ENCODE assay signal across 28 cellular contexts in genomic region chr16:65224994-65225393, GRCh38.
"Had no signal": no experiment of that assay in that cellular context is flagged by ENCODE, and none has a peak within 500 bp of the region (broad histone marks: within the 10 kb centered on the region; RNA-seq: fewer than 3 reads in every experiment).

No MANE protein-coding gene starts in this region.

- H3K9me3 Mint-ChIP-seq: mesothelial cell of epicardium, neural crest cell had no signal

- FAIRE-seq: islet of Langerhans, urothelium cell line had no signal

- H3K4me3 ChIP-seq: dorsolateral prefrontal cortex, gastroesophageal sphincter, heart left ventricle, hepatocyte, left lung, mucosa of descending colon, prostate gland, right atrium auricular region, testis, tibial artery, upper lobe of left lung had no signal

- DNase-seq: dorsolateral prefrontal cortex; effector CD4-positive, alpha-beta T cell; foreskin keratinocyte; heart left ventricle; left cardiac atrium; left lung; mesenchymal stem cell; mucosa of descending colon; naive B cell; stimulated activated CD4-positive, alpha-beta T cell treated with anti-CD3 and anti-CD28 coated beads, Interleukin-2, amount 100 ng/mL, for 24 hours; stimulated activated CD4-positive, alpha-beta T cell treated with anti-CD3 and anti-CD28 coated beads, Interleukin-4, amount 100 ng/mL, for 24 hours; stimulated activated naive CD8-positive, alpha-beta T cell treated with anti-CD3 and anti-CD28 coated beads, Interleukin-15, Interleukin-2, amounts not matched to agents 100 U/mL and 50 U/mL, for 24 hours; substantia nigra; testis; tibial artery; upper lobe of left lung had no signal

- H3K4me3 Mint-ChIP-seq: mesothelial cell of epicardium; naive B cell; natural killer cell treated with Interleukin-12 subunit alpha and Interleukin-12 subunit beta and Interleukin-15 and Interleukin-18, amount 100 ng/mL, for 72 hours; neural crest cell; stimulated activated memory B cell treated with anti-CD40 and anti-IgM and Interleukin-4, amounts not matched to agents 10 μg/mL and 1 μg/mL and 100 μg/mL, for 72 hours had no signal

- H3K36me3 ChIP-seq: gastroesophageal sphincter, heart left ventricle, left lung, prostate gland, right atrium auricular region, tibial artery, upper lobe of left lung had no signal

- H3K4me2 ChIP-seq: hepatocyte had no signal

- H3K27ac ChIP-seq: dorsolateral prefrontal cortex, foreskin keratinocyte, gastroesophageal sphincter, heart left ventricle, hepatocyte, left lung, prostate gland, right atrium auricular region, testis, tibial artery, upper lobe of left lung had no signal

- H3K4me1 Mint-ChIP-seq: stimulated activated memory B cell treated with anti-CD40 and anti-IgM and Interleukin-4, amounts not matched to agents 10 μg/mL and 1 μg/mL and 100 μg/mL, for 72 hours had no signal

- H3K79me2 ChIP-seq: hepatocyte had no signal

- H3K36me3 Mint-ChIP-seq: mesothelial cell of epicardium; naive B cell; natural killer cell treated with Interleukin-12 subunit alpha and Interleukin-12 subunit beta and Interleukin-15 and Interleukin-18, amount 100 ng/mL, for 72 hours; stimulated activated memory B cell treated with anti-CD40 and anti-IgM and Interleukin-4, amounts not matched to agents 10 μg/mL and 1 μg/mL and 100 μg/mL, for 72 hours had no signal

- H3K27me3 Mint-ChIP-seq: naive B cell; natural killer cell treated with Interleukin-12 subunit alpha and Interleukin-12 subunit beta and Interleukin-15 and Interleukin-18, amount 100 ng/mL, for 72 hours; stimulated activated memory B cell treated with anti-CD40 and anti-IgM and Interleukin-4, amounts not matched to agents 10 μg/mL and 1 μg/mL and 100 μg/mL, for 72 hours had no signal

- H3K4me1 ChIP-seq: foreskin keratinocyte, gastroesophageal sphincter, heart left ventricle, left lung, prostate gland, right atrium auricular region, testis, tibial artery, upper lobe of left lung had no signal

- H2AFZ ChIP-seq: hepatocyte had no signal

- H3K27ac Mint-ChIP-seq: mesothelial cell of epicardium; naive B cell; natural killer cell treated with Interleukin-12 subunit alpha and Interleukin-12 subunit beta and Interleukin-15 and Interleukin-18, amount 100 ng/mL, for 72 hours; stimulated activated memory B cell treated with anti-CD40 and anti-IgM and Interleukin-4, amounts not matched to agents 10 μg/mL and 1 μg/mL and 100 μg/mL, for 72 hours had no signal

- H3K27me3 ChIP-seq: gastroesophageal sphincter, hepatocyte, left lung, right atrium auricular region, testis, tibial artery, upper lobe of left lung had no signal

- ATAC-seq: esophagus mucosa; foreskin keratinocyte; gastroesophageal sphincter; heart left ventricle; left cardiac atrium; left lung; mucosa of descending colon; natural killer cell treated with Interleukin-12 subunit alpha and Interleukin-12 subunit beta and Interleukin-15 and Interleukin-18, amount 100 ng/mL, for 72 hours; sciatic nerve; stimulated activated memory B cell treated with anti-CD40 and anti-IgM and Interleukin-4, amounts not matched to agents 10 μg/mL and 1 μg/mL and 100 μg/mL, for 72 hours; stimulated activated naive CD8-positive, alpha-beta T cell treated with anti-CD3 and anti-CD28 coated beads, Interleukin-15, Interleukin-2, amounts not matched to agents 100 U/mL and 50 U/mL, for 24 hours had no signal

- H3K9me3 ChIP-seq: gastroesophageal sphincter, heart left ventricle, left lung, mucosa of descending colon, prostate gland, right atrium auricular region, testis, tibial artery, upper lobe of left lung had no signal
